In genomic region chr1:183516725-183517124, GRCh38 we compare ENCODE assay signal across 27 cellular contexts.
"Had no signal": no experiment of that assay in that cellular context is flagged by ENCODE, and none has a peak within 500 bp of the region (broad histone marks: within the 10 kb centered on the region; RNA-seq: fewer than 3 reads in every experiment).

No MANE protein-coding gene starts in this region.

- H3K9me3 Mint-ChIP-seq: activated naive CD4-positive, alpha-beta T cell treated with anti-CD3 and anti-CD28 coated beads, Interleukin-2, amount 50 U/mL, for 72 hours; activated T-helper 1 cell treated with anti-CD3 and anti-CD28 coated beads, Interleukin-12 subunit alpha, Interleukin-12 subunit beta, Interleukin-2, Interleukin-4 antibody, amounts not matched to agents 30 ng/mL and 10 ng/mL and 1 ng/mL, durations not matched to agents 14 hours and 24 hours and 36 hours; central memory CD8-positive, alpha-beta T cell; naive B cell; neural crest cell; T-cell; T-helper 2 cell treated with Interferon-gamma antibody and Interleukin-4, amounts not matched to agents 5 μg/mL and 100 μg/mL, for 36 hours; type B pancreatic cell had no signal

- H3K27me3 ChIP-seq: adrenal gland, ascending aorta, brain microvascular endothelial cell, esophagus muscularis mucosa, gastrocnemius medialis, testis had no signal

- H3K4me3 ChIP-seq: adrenal gland, ascending aorta, esophagus muscularis mucosa, gastrocnemius medialis, testis had no signal

- DNase-seq: activated CD4-positive, alpha-beta T cell treated with anti-CD3 and anti-CD28 coated beads, Interleukin-2, amount 50 U/mL, for 1 hour; activated CD4-positive, CD25-positive, alpha-beta regulatory T cell treated with anti-CD3 and anti-CD28 coated beads, Interleukin-2, amount 50 U/mL, for 72 hours; activated CD8-positive, alpha-beta T cell treated with anti-CD3 and anti-CD28 coated beads, Interleukin-2, amount 10 ng/mL, durations not matched to agents 7 days and 5 days; activated gamma-delta T cell treated with Interleukin-2 at 50 U/mL for 16 hours; adrenal gland; brain microvascular endothelial cell; effector memory CD4-positive, alpha-beta T cell; gastrocnemius medialis; hypothalamus; mesenchymal stem cell; naive B cell; stimulated activated CD4-positive, alpha-beta T cell treated with anti-CD3 and anti-CD28 coated beads, Interleukin-4, amount 100 ng/mL, for 1 hour; stimulated activated naive CD4-positive, alpha-beta T cell; T-cell; testis; WERI-Rb-1 had no signal

- H3K4me3 Mint-ChIP-seq: activated CD8-positive, alpha-beta T cell treated with anti-CD3 and anti-CD28 coated beads, Interleukin-2, amount 10 ng/mL, durations not matched to agents 7 days and 5 days; activated T-helper 1 cell treated with anti-CD3 and anti-CD28 coated beads, Interleukin-12 subunit alpha, Interleukin-12 subunit beta, Interleukin-2, Interleukin-4 antibody, amounts not matched to agents 30 ng/mL and 10 ng/mL and 1 ng/mL, durations not matched to agents 14 hours and 24 hours and 36 hours; central memory CD8-positive, alpha-beta T cell; naive B cell; neural crest cell; T-cell; T-helper 2 cell treated with Interferon-gamma antibody and Interleukin-4, amounts not matched to agents 5 μg/mL and 100 μg/mL, for 36 hours; type B pancreatic cell had no signal

- H3K27ac Mint-ChIP-seq: activated CD8-positive, alpha-beta T cell treated with anti-CD3 and anti-CD28 coated beads, Interleukin-2, amount 10 ng/mL, durations not matched to agents 7 days and 5 days; activated naive CD4-positive, alpha-beta T cell treated with anti-CD3 and anti-CD28 coated beads, Interleukin-2, amount 50 U/mL, for 72 hours; naive B cell; progenitor cell of endocrine pancreas; T-cell; T-helper 2 cell treated with Interferon-gamma antibody and Interleukin-4, amounts not matched to agents 5 μg/mL and 100 μg/mL, for 36 hours; type B pancreatic cell had no signal

- FAIRE-seq: colon, endothelial cell of umbilical vein had no signal

- H3K27ac ChIP-seq: adrenal gland, ascending aorta, brain microvascular endothelial cell, esophagus muscularis mucosa, gastrocnemius medialis, testis, WERI-Rb-1 had no signal

- H3K9me3 ChIP-seq: adrenal gland, ascending aorta, esophagus muscularis mucosa, gastrocnemius medialis, testis had no signal

- H3K27me3 Mint-ChIP-seq: central memory CD8-positive, alpha-beta T cell; naive B cell; progenitor cell of endocrine pancreas; T-cell; type B pancreatic cell had no signal

- H3K4me1 Mint-ChIP-seq: neural crest cell had no signal

- H3K4me1 ChIP-seq: adrenal gland, ascending aorta, testis had no signal
